12 cellular contexts compared by ENCODE assay signal in genomic region chr11:29119116-29119515, GRCh38.
DNase-seq lines count a peak whose midpoint lies in the region; ATAC-seq and TF ChIP-seq lines count a peak whose summit lies in the region.
"Had no signal": no experiment of that assay in that cellular context is flagged by ENCODE, and none has a peak within 500 bp of the region (broad histone marks: within the 10 kb centered on the region; RNA-seq: fewer than 3 reads in every experiment).

No MANE protein-coding gene starts in this region.

- WGBS in gastroesophageal sphincter (ENCODE audit: low coverage in 1 of 2), 2 donors, result 44 to 55% methylated on average over 1 of the region's 1 CpG
- 22% methylated on average over 1 of the region's 1 CpG for WGBS in smooth muscle cell (ENCODE audit: low lambda C conversion rate)

- H3K27ac ChIP-seq in brain microvascular endothelial cell, result peak overlapping the region; percentile 94
- peak overlapping the region in 3 of 4 donors; percentile 14 to 74 (median 47) for H3K27ac ChIP-seq in gastroesophageal sphincter
- peak overlapping the region; percentile 86 for H3K27ac ChIP-seq in smooth muscle cell (ENCODE audit: low read depth)
- no peak overlapping the region for H3K27ac ChIP-seq in PC-9

- TF ChIP-seq POLR2A in gastroesophageal sphincter (IDR thresholded peaks at IDR 0.05), result no peak

- TF ChIP-seq EP300 in gastroesophageal sphincter (IDR thresholded peaks at IDR 0.05), result no peak

- no peaks in the 10 kb centered on the region for H3K4me1 Mint-ChIP-seq in stimulated activated memory B cell treated with anti-CD40 and anti-IgM and Interleukin-4, amounts not matched to agents 10 μg/mL and 1 μg/mL and 100 μg/mL, for 72 hours
- H3K4me1 Mint-ChIP-seq: natural killer cell had no signal

- TF ChIP-seq CTCF in brain microvascular endothelial cell (IDR thresholded peaks at IDR 0.05; ENCODE audit: low read depth, low read length, missing control alignments) (no peak), gastroesophageal sphincter (IDR thresholded peaks at IDR 0.05) (no peak), smooth muscle cell (IDR thresholded peaks at IDR 0.05; ENCODE audit: borderline replicate concordance, insufficient read depth, poor library complexity, severe bottlenecking) (no peak), PC-9 (conservative IDR thresholded peaks at IDR 0.05) (no peak)

- H3F3A ChIP-seq in smooth muscle cell (ENCODE audit: low read depth), result no peaks in the 10 kb centered on the region
- H3F3A ChIP-seq in PC-9 (ENCODE audit: insufficient read depth, low read depth), result no peaks in the 10 kb centered on the region

- peaks cover 5% of the 10 kb centered on the region for H3K9me3 Mint-ChIP-seq in stimulated activated memory B cell treated with anti-CD40 and anti-IgM and Interleukin-4, amounts not matched to agents 10 μg/mL and 1 μg/mL and 100 μg/mL, for 72 hours
- H3K9me3 Mint-ChIP-seq: activated naive CD4-positive, alpha-beta T cell treated with anti-CD3 and anti-CD28 coated beads for 36 hours had no signal

- H3K36me3 ChIP-seq in brain microvascular endothelial cell (replicated peaks) (no peaks in the 10 kb centered on the region), gastroesophageal sphincter (no peaks in the 10 kb centered on the region), smooth muscle cell (ENCODE audit: low read depth) (no peaks in the 10 kb centered on the region), PC-9 (ENCODE audit: low read depth) (no peaks in the 10 kb centered on the region)

- H3K4me1 ChIP-seq in gastroesophageal sphincter (peaks cover 3 to 16% (median 3%) of the 10 kb centered on the region in 3 donors), smooth muscle cell (ENCODE audit: low read depth) (peaks cover 2% of the 10 kb centered on the region), PC-9 (replicated peaks; ENCODE audit: insufficient read depth) (no peaks in the 10 kb centered on the region)

- H3K4me2 ChIP-seq in smooth muscle cell, result peak overlapping the region; percentile 81
- H3K4me2 ChIP-seq in PC-9, result no peak overlapping the region

- intact Hi-C loops in left cardiac atrium (cut with DNase I) (no loop called here), PC-9 (cut with micrococcal nuclease; ENCODE audit: unreplicated experiment) (no loop called here)

- H3K27ac Mint-ChIP-seq in stimulated activated memory B cell treated with anti-CD40 and anti-IgM and Interleukin-4, amounts not matched to agents 10 μg/mL and 1 μg/mL and 100 μg/mL, for 72 hours, result no peak overlapping the region
- H3K27ac Mint-ChIP-seq: activated naive CD4-positive, alpha-beta T cell treated with anti-CD3 and anti-CD28 coated beads for 36 hours; natural killer cell had no signal

- CTCF ChIA-PET in PC-9 (lab: Charles Lee), result no interaction called here

- H3K4me3 ChIP-seq in brain microvascular endothelial cell (ENCODE audit: low read depth, low read length) (no peak overlapping the region), gastroesophageal sphincter (no peak overlapping the region), smooth muscle cell (no peak overlapping the region), PC-9 (no peak overlapping the region)

- H3K9me3 ChIP-seq in gastroesophageal sphincter (no peaks in the 10 kb centered on the region), smooth muscle cell (replicated peaks; ENCODE audit: low read depth) (no peaks in the 10 kb centered on the region), PC-9 (ENCODE audit: insufficient read depth, low read depth) (no peaks in the 10 kb centered on the region)

- ATAC-seq in gastroesophageal sphincter (no peak), left cardiac atrium (no peak)
- ATAC-seq in stimulated activated memory B cell treated with anti-CD40 and anti-IgM and Interleukin-4, amounts not matched to agents 10 μg/mL and 1 μg/mL and 100 μg/mL, for 72 hours, result no peak
- ATAC-seq: HepG2, natural killer cell had no signal

- H3K9me2 ChIP-seq in PC-9 (ENCODE audit: insufficient read depth), result no peaks in the 10 kb centered on the region

- H3K9ac ChIP-seq in smooth muscle cell (ENCODE audit: low read depth), result peak overlapping the region; percentile 49

- H2AFZ ChIP-seq in smooth muscle cell (ENCODE audit: low read depth) (peak overlapping the region; percentile 87), PC-9 (no peak overlapping the region)

- H3K79me2 ChIP-seq in smooth muscle cell (ENCODE audit: low read depth) (no peaks in the 10 kb centered on the region), PC-9 (ENCODE audit: low read depth) (no peaks in the 10 kb centered on the region)

- H3K36me3 Mint-ChIP-seq in stimulated activated memory B cell treated with anti-CD40 and anti-IgM and Interleukin-4, amounts not matched to agents 10 μg/mL and 1 μg/mL and 100 μg/mL, for 72 hours, result no peaks in the 10 kb centered on the region
- H3K36me3 Mint-ChIP-seq: natural killer cell had no signal

- no peak overlapping the region for H3K4me3 Mint-ChIP-seq in stimulated activated memory B cell treated with anti-CD40 and anti-IgM and Interleukin-4, amounts not matched to agents 10 μg/mL and 1 μg/mL and 100 μg/mL, for 72 hours
- H3K4me3 Mint-ChIP-seq: activated naive CD4-positive, alpha-beta T cell treated with anti-CD3 and anti-CD28 coated beads for 36 hours; natural killer cell had no signal

- POLR2A ChIA-PET in PC-9 (lab: Charles Lee; ENCODE audit: unreplicated experiment), result interaction anchor here (0.7 kb wide), 1 partner anchor 22 kb away, joined by 4 read pairs; no protein-coding TSS in a partner anchor

- in situ Hi-C loops in brain microvascular endothelial cell (cut with HindIII; ENCODE audit: low pct_ligation_motif_present, low sequenced_read_pairs), result no loop called here

- H4K20me1 ChIP-seq in smooth muscle cell (ENCODE audit: low read depth) (no peaks in the 10 kb centered on the region), PC-9 (ENCODE audit: insufficient read depth) (no peaks in the 10 kb centered on the region)

- DNase-seq in HCEC 1CT (peak; percentile 53), brain microvascular endothelial cell (peak; percentile 63), smooth muscle cell (lab: John Stamatoyannopoulos, UW; ENCODE audit: unreplicated experiment) (no peak), left cardiac atrium (no peak), PC-9 (no peak)
- DNase-seq: activated CD4-positive, alpha-beta T cell treated with anti-CD3 and anti-CD28 coated beads, Interleukin-2, amount 50 U/mL, for 1 hour; activated naive CD4-positive, alpha-beta T cell treated with anti-CD3 and anti-CD28 coated beads for 36 hours; natural killer cell; NCI-H2081 had no signal

- BruUV-seq in PC-9 (replicated peaks; lab: Mats Ljungman, UMichigan), result no TSS peak

- H3K27me3 Mint-ChIP-seq in stimulated activated memory B cell treated with anti-CD40 and anti-IgM and Interleukin-4, amounts not matched to agents 10 μg/mL and 1 μg/mL and 100 μg/mL, for 72 hours, result no peaks in the 10 kb centered on the region

- H3K27me3 ChIP-seq in brain microvascular endothelial cell (replicated peaks) (no peaks in the 10 kb centered on the region), gastroesophageal sphincter (no peaks in the 10 kb centered on the region), smooth muscle cell (ENCODE audit: low read depth) (no peaks in the 10 kb centered on the region), PC-9 (ENCODE audit: insufficient read depth, low read depth) (no peaks in the 10 kb centered on the region)

Comparison
In these comparisons a context has a peak if more than half of its experiments do, and no peak if none do; other contexts are left out.
1. DNase-seq: peak in HCEC 1CT (single experiment) and brain microvascular endothelial cell (single experiment); none in smooth muscle cell (single experiment), left cardiac atrium (single experiment) and PC-9 (0 of 2).